Comparison of ENCODE assay signal across 14 cellular contexts in the genomic region with DNA sequence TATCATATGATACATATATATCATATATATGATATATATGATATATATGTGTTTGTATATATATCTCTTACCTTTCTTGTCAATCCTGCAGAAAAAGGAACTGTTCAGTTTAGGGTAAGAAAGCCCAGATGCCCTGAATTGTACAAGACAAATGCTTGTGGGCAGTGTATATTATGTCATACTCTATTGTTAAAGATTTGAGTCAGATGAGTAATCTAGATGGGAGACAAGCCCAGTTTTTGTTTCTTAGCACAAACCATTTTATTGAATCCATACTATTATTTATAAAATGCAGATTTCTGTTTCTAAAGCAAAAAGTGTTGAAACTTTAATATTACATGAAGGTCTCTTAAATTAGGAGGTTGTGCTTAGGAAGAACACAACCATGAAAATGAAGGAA.
DNase-seq lines count a peak whose midpoint lies in the region; ATAC-seq and TF ChIP-seq lines count a peak whose summit lies in the region.
"Had no signal": no experiment of that assay in that cellular context is flagged by ENCODE, and none has a peak within 500 bp of the region (broad histone marks: within the 10 kb centered on the region; RNA-seq: fewer than 3 reads in every experiment).

No MANE protein-coding gene starts in this region.

- peak; percentile 39 for DNase-seq in ACHN
- DNase-seq in HFFc6 = peak; percentile 48
- DNase-seq in SJCRH30 = peak in 1 of 2 experiments; percentile 15
- DNase-seq in fibroblast of pulmonary artery (ENCODE audit: low read depth) = peak; percentile 86
- DNase-seq in BE2C = no peak
- no peak for DNase-seq in progenitor cell of endocrine pancreas (ENCODE audit: low spot score, unreplicated experiment)
- DNase-seq in colonic mucosa = no peak
- DNase-seq: DMS79, endodermal cell, sigmoid colon had no signal

- H3K4me3 ChIP-seq in SJCRH30 (no peak overlapping the region), fibroblast of pulmonary artery (replicated peaks; ENCODE audit: low read depth, low read length) (no peak overlapping the region), BE2C (ENCODE audit: low read depth, low read length) (no peak overlapping the region), colonic mucosa (no peak overlapping the region)
- H3K4me3 ChIP-seq: sigmoid colon, thoracic aorta had no signal

- no peak overlapping the region for H3K9ac ChIP-seq in colonic mucosa (ENCODE audit: low read depth in 2 of 2, low read length in 2 of 2)
- H3K9ac ChIP-seq: KMS-11 had no signal

- H3K9me3 ChIP-seq in SJCRH30 (replicated peaks) = no peaks in the 10 kb centered on the region
- H3K9me3 ChIP-seq in BE2C = no peaks in the 10 kb centered on the region
- no peaks in the 10 kb centered on the region for H3K9me3 ChIP-seq in colonic mucosa
- H3K9me3 ChIP-seq: sigmoid colon, thoracic aorta had no signal

- H3K4me1 Mint-ChIP-seq in HFFc6 (ENCODE audit: low read depth) = peaks cover 44% of the 10 kb centered on the region
- no peaks in the 10 kb centered on the region for H3K4me1 Mint-ChIP-seq in progenitor cell of endocrine pancreas (ENCODE audit: low read depth)
- H3K4me1 Mint-ChIP-seq: activated naive CD4-positive, alpha-beta T cell treated with anti-CD3 and anti-CD28 coated beads, Interleukin-2, amount 50 U/mL, for 24 hours had no signal

- no peaks in the 10 kb centered on the region for H3K27me3 ChIP-seq in SJCRH30
- H3K27me3 ChIP-seq in BE2C = no peaks in the 10 kb centered on the region
- no peaks in the 10 kb centered on the region for H3K27me3 ChIP-seq in colonic mucosa
- H3K27me3 ChIP-seq: sigmoid colon had no signal

- H3K27me3 Mint-ChIP-seq in HFFc6 (ENCODE audit: insufficient read depth) (no peaks in the 10 kb centered on the region), progenitor cell of endocrine pancreas (no peaks in the 10 kb centered on the region)
- H3K27me3 Mint-ChIP-seq: activated naive CD4-positive, alpha-beta T cell treated with anti-CD3 and anti-CD28 coated beads, Interleukin-2, amount 50 U/mL, for 24 hours had no signal

- H3K4me1 ChIP-seq in SJCRH30 (peaks cover 10% of the 10 kb centered on the region), BE2C (no peaks in the 10 kb centered on the region), colonic mucosa (no peaks in the 10 kb centered on the region)

- no peaks in the 10 kb centered on the region for H3K36me3 ChIP-seq in SJCRH30
- no peaks in the 10 kb centered on the region for H3K36me3 ChIP-seq in BE2C
- no peaks in the 10 kb centered on the region for H3K36me3 ChIP-seq in colonic mucosa
- H3K36me3 ChIP-seq: thoracic aorta had no signal

- H3K36me3 Mint-ChIP-seq in HFFc6 (ENCODE audit: low read depth) (peaks cover 8% of the 10 kb centered on the region), progenitor cell of endocrine pancreas (ENCODE audit: insufficient read depth) (peaks cover 10% of the 10 kb centered on the region)

- H3K27ac ChIP-seq in SJCRH30 (peak overlapping the region; percentile 25), colonic mucosa (no peak overlapping the region)
- H3K27ac ChIP-seq: KMS-11, sigmoid colon, thoracic aorta had no signal

- no peak overlapping the region for H3K27ac Mint-ChIP-seq in HFFc6
- no peak overlapping the region for H3K27ac Mint-ChIP-seq in progenitor cell of endocrine pancreas
- H3K27ac Mint-ChIP-seq: activated naive CD4-positive, alpha-beta T cell treated with anti-CD3 and anti-CD28 coated beads, Interleukin-2, amount 50 U/mL, for 24 hours; endodermal cell had no signal

- TF ChIP-seq CTCF in HFFc6 (IDR thresholded peaks at IDR 0.05) (no peak), fibroblast of pulmonary artery (IDR thresholded peaks at IDR 0.05; ENCODE audit: low read length, missing control alignments) (no peak), BE2C (IDR thresholded peaks at IDR 0.05; ENCODE audit: low read depth, low read length) (no peak), progenitor cell of endocrine pancreas (IDR thresholded peaks at IDR 0.05; ENCODE audit: unreplicated experiment) (no peak), colonic mucosa (IDR thresholded peaks at IDR 0.05) (no peak)

- no peak overlapping the region for H3K4me3 Mint-ChIP-seq in HFFc6
- no peak overlapping the region for H3K4me3 Mint-ChIP-seq in progenitor cell of endocrine pancreas (ENCODE audit: low read depth)
- H3K4me3 Mint-ChIP-seq: activated naive CD4-positive, alpha-beta T cell treated with anti-CD3 and anti-CD28 coated beads, Interleukin-2, amount 50 U/mL, for 24 hours; endodermal cell had no signal

- no peak for ATAC-seq in GM21723 (IDR thresholded peaks at IDR 0.05; ENCODE audit: unreplicated experiment)

- no peaks in the 10 kb centered on the region for H3K9me3 Mint-ChIP-seq in HFFc6
- H3K9me3 Mint-ChIP-seq in progenitor cell of endocrine pancreas (ENCODE audit: low read depth) = no peaks in the 10 kb centered on the region
- H3K9me3 Mint-ChIP-seq: activated naive CD4-positive, alpha-beta T cell treated with anti-CD3 and anti-CD28 coated beads, Interleukin-2, amount 50 U/mL, for 24 hours; endodermal cell had no signal

- in situ Hi-C loops in ACHN (cut with HindIII; ENCODE audit: low pct_ligation_motif_present, low pct_unique_long_range_greater_than_20kb, low sequenced_read_pairs) = no loop called here

- intact Hi-C loops in colonic mucosa (cut with DNase I) = no loop called here

Comparison
In these comparisons a context has a peak if more than half of its experiments do, and no peak if none do; other contexts are left out.
1. DNase-seq: peak in ACHN (single experiment), HFFc6 (single experiment) and fibroblast of pulmonary artery (single experiment); none in BE2C (single experiment), progenitor cell of endocrine pancreas (single experiment) and colonic mucosa (single experiment).